19 cellular contexts compared by ENCODE assay signal in the genomic region with DNA sequence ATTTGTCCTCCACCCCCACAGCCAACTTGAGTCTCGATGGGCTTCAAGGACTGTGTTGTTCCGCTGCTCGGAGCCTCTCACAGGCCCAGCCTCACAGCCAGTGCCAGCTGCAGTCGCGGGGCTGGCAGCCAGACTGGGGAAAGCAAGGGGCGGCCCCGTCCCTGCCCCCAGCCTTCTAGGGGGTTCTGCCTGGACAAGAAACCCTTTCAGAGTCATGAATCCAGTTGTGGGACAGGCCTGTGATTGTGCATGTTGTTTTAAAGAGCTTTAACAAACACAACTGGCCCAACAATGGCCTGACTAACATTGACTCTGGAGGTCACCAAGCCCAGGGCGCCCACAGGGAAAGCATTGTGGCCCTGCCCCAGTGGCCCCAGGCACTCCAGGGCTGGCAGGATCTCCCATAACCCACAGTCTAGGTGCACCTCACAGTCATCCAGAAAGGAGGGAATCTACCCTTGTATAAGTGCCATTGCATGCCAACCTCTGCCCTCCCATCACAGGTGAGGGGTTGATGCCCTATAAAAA.
DNase-seq lines count a peak whose midpoint lies in the region; ATAC-seq, FAIRE-seq and TF ChIP-seq lines count a peak whose summit lies in the region.
"Had no signal": no experiment of that assay in that cellular context is flagged by ENCODE, and none has a peak within 500 bp of the region (broad histone marks: within the 10 kb centered on the region; RNA-seq: fewer than 3 reads in every experiment).

No MANE protein-coding gene starts in this region.

- no peak for TF ChIP-seq CTCF in HepG2 (CRISPR knock-in tag; IDR thresholded peaks at IDR 0.05)
- no peak for TF ChIP-seq CTCF in right lobe of liver (IDR thresholded peaks at IDR 0.05)
- TF ChIP-seq CTCF in esophagus squamous epithelium (IDR thresholded peaks at IDR 0.05) = no peak
- no peak for TF ChIP-seq CTCF in CD8-positive, alpha-beta T cell (IDR thresholded peaks at IDR 0.05)

- TF ChIP-seq EP300 in HepG2 (IDR thresholded peaks at IDR 0.05; ENCODE audit: low read depth in 2 of 2, low read length in 2 of 2) (no peak), HepG2 (CRISPR knock-in tag; IDR thresholded peaks at IDR 0.05; ENCODE audit: borderline replicate concordance) (no peak)

- peaks cover 4 to 14% of the 10 kb centered on the region in 2 experiments; a peak in 2 of 5 replicates for H3K27me3 ChIP-seq in HepG2 (ENCODE audit: control insufficient read depth in 1 of 2, insufficient read depth in 2 of 2, low read length in 2 of 2)
- H3K27me3 ChIP-seq in right lobe of liver = no peaks in the 10 kb centered on the region
- H3K27me3 ChIP-seq in esophagus squamous epithelium = no peaks in the 10 kb centered on the region
- H3K27me3 ChIP-seq in CD8-positive, alpha-beta T cell (ENCODE audit: insufficient read depth, low read length) = no peaks in the 10 kb centered on the region
- H3K27me3 ChIP-seq: SJSA1 had no signal

- TF ChIP-seq RAD21 in HepG2 (CRISPR knock-in tag; IDR thresholded peaks at IDR 0.05) = no peak

- no peak for FAIRE-seq in HepG2 (lab: Jason Lieb, UNC)
- FAIRE-seq: GM12891, kidney, small intestine had no signal

- H3K27ac Mint-ChIP-seq in CD8-positive, alpha-beta T cell = no peak overlapping the region
- H3K27ac Mint-ChIP-seq: activated CD8-positive, alpha-beta memory T cell treated with anti-CD3 and anti-CD28 coated beads, Interleukin-2, amount 10 ng/mL, durations not matched to agents 7 days and 5 days; T-helper 2 cell treated with Interferon-gamma antibody and Interleukin-4, amounts not matched to agents 5 μg/mL and 100 μg/mL, for 36 hours had no signal

- H3K27me3 Mint-ChIP-seq in CD8-positive, alpha-beta T cell (ENCODE audit: low read depth) = peaks cover 6% of the 10 kb centered on the region
- H3K27me3 Mint-ChIP-seq: activated CD8-positive, alpha-beta memory T cell treated with anti-CD3 and anti-CD28 coated beads, Interleukin-2, amount 10 ng/mL, durations not matched to agents 7 days and 5 days had no signal

- 3% methylated on average over 7 of the region's 8 CpGs for WGBS in HepG2 (ENCODE audit: low lambda C conversion rate)
- WGBS in right lobe of liver (ENCODE audit: insufficient coverage, low coverage, low lambda C conversion rate, missing lambda C conversion rate) = no CpG with 5 or more reads among the region's 8 CpGs
- WGBS in esophagus squamous epithelium, 2 donors = 53% methylated on average over 2 of the region's 8 CpGs; no CpG with 5 or more reads in 1 of the 2 donors

- H3K36me3 ChIP-seq in HepG2 (replicated peaks in 1 of 2; ENCODE audit: control insufficient read depth in 1 of 2, insufficient read depth in 2 of 2, low read length in 2 of 2) (no peaks in the 10 kb centered on the region), right lobe of liver (no peaks in the 10 kb centered on the region), esophagus squamous epithelium (no peaks in the 10 kb centered on the region)
- no peaks in the 10 kb centered on the region for H3K36me3 ChIP-seq in CD8-positive, alpha-beta T cell (ENCODE audit: insufficient read depth, low read length)
- H3K36me3 ChIP-seq: SJSA1 had no signal

- H3K79me2 ChIP-seq in HepG2 (ENCODE audit: insufficient read depth, low read length) = no peaks in the 10 kb centered on the region

- no peaks in the 10 kb centered on the region for H4K20me1 ChIP-seq in HepG2 (ENCODE audit: insufficient read depth, low read length)

- ATAC-seq in HepG2 = peak; percentile 51
- ATAC-seq in right lobe of liver = no peak
- ATAC-seq in left ventricle myocardium superior = no peak
- ATAC-seq in CD8-positive, alpha-beta T cell = no peak
- ATAC-seq: activated CD8-positive, alpha-beta memory T cell treated with anti-CD3 and anti-CD28 coated beads, Interleukin-2, amount 10 ng/mL, durations not matched to agents 7 days and 5 days had no signal

- H3K4me1 Mint-ChIP-seq in CD8-positive, alpha-beta T cell (ENCODE audit: low read depth) = no peaks in the 10 kb centered on the region
- H3K4me1 Mint-ChIP-seq: activated CD8-positive, alpha-beta memory T cell treated with anti-CD3 and anti-CD28 coated beads, Interleukin-2, amount 10 ng/mL, durations not matched to agents 7 days and 5 days had no signal

- peaks cover 55% of the 10 kb centered on the region for H3K4me1 ChIP-seq in HepG2 (ENCODE audit: insufficient read depth, low read length)
- H3K4me1 ChIP-seq in right lobe of liver = no peaks in the 10 kb centered on the region
- peaks cover 34 to 64% (median 48%) of the 10 kb centered on the region in 3 donors for H3K4me1 ChIP-seq in esophagus squamous epithelium
- no peaks in the 10 kb centered on the region for H3K4me1 ChIP-seq in CD8-positive, alpha-beta T cell (ENCODE audit: insufficient read depth, low read length)

- peak; percentile 72 for DNase-seq in HepG2 (ENCODE audit: low spot score)
- no peak for DNase-seq in right lobe of liver
- no peak for DNase-seq in esophagus squamous epithelium (lab: John Stamatoyannopoulos, UW)
- peak; percentile 87 for DNase-seq in occipital lobe (lab: John Stamatoyannopoulos, UW)
- no peak for DNase-seq in left ventricle myocardium superior
- no peak for DNase-seq in NCI-H446 treated with DMSO at 0.1 percent for 48 hours (lab: John Stamatoyannopoulos, UW)
- DNase-seq in activated CD4-positive, alpha-beta T cell treated with anti-CD3 and anti-CD28 coated beads, Interleukin-2, amount 50 U/mL, for 1 hour = no peak
- DNase-seq in CD8-positive, alpha-beta T cell = no peak
- DNase-seq: activated CD4-positive, alpha-beta T cell treated with anti-CD3 and anti-CD28 coated beads for 1 hour; activated CD8-positive, alpha-beta memory T cell treated with anti-CD3 and anti-CD28 coated beads, Interleukin-2, amount 10 ng/mL, durations not matched to agents 7 days and 5 days; activated effector memory CD4-positive, alpha-beta T cell treated with anti-CD3 and anti-CD28 coated beads, Interleukin-2, amount 50 U/mL, for 16 hours; GDM1; Kasumi-1; kidney; NCI-H1417 treated with DMSO at 0.1 percent for 48 hours had no signal

- H3K36me3 Mint-ChIP-seq in CD8-positive, alpha-beta T cell = no peaks in the 10 kb centered on the region
- H3K36me3 Mint-ChIP-seq: activated CD8-positive, alpha-beta memory T cell treated with anti-CD3 and anti-CD28 coated beads, Interleukin-2, amount 10 ng/mL, durations not matched to agents 7 days and 5 days had no signal

- H3K27ac ChIP-seq in HepG2 (ENCODE audit: extremely low read length, insufficient read depth, low read length) (no peak overlapping the region), right lobe of liver (no peak overlapping the region), esophagus squamous epithelium (peak overlapping the region; percentile 73 to 87 (median 77))
- no peak overlapping the region for H3K27ac ChIP-seq in CD8-positive, alpha-beta T cell (ENCODE audit: low read depth, low read length)
- H3K27ac ChIP-seq: SJSA1 had no signal

- H3K4me2 ChIP-seq in HepG2 (ENCODE audit: low read depth, low read length) = peak overlapping the region; percentile 87

- POLR2A ChIA-PET in HepG2 (lab: Yijun Ruan, JAX) = interaction anchor here (1.0 to 1.8 kb wide), 2 partner anchors 28 to 145 kb away, joined by 4 to 10 read pairs; no protein-coding TSS in a partner anchor
- POLR2A ChIA-PET in CD8-positive, alpha-beta T cell (lab: Charles Lee) = no interaction called here

- CTCF ChIA-PET in HepG2 (lab: Yijun Ruan, JAX; ENCODE audit: low intra/inter-chr PET ratio, low total read pairs) = interaction anchor here (1.3 to 1.9 kb wide), 2 partner anchors 22 to 31 kb away, joined by 6 to 7 read pairs; no protein-coding TSS in a partner anchor
- CTCF ChIA-PET in CD8-positive, alpha-beta T cell (lab: Charles Lee) = no interaction called here

- in situ Hi-C loops in HepG2 (cut with HindIII; ENCODE audit: extremely low pct_ligation_motif_present, low pct_unique_long_range_greater_than_20kb) = no loop called here

- no peaks in the 10 kb centered on the region for H3K9me3 ChIP-seq in HepG2 (ENCODE audit: low read length)
- H3K9me3 ChIP-seq in right lobe of liver = no peaks in the 10 kb centered on the region
- H3K9me3 ChIP-seq in esophagus squamous epithelium = no peaks in the 10 kb centered on the region
- H3K9me3 ChIP-seq in CD8-positive, alpha-beta T cell (ENCODE audit: low read length) = no peaks in the 10 kb centered on the region
- H3K9me3 ChIP-seq: SJSA1 had no signal

- intact Hi-C loops in HepG2 (cut with micrococcal nuclease; ENCODE audit: unreplicated experiment) = no loop called here
- intact Hi-C loops in right lobe of liver (cut with DNase I) = no loop called here
- intact Hi-C loops in esophagus squamous epithelium (cut with DNase I) = no loop called here
- intact Hi-C loops in left ventricle myocardium superior (cut with micrococcal nuclease) = no loop called here
- intact Hi-C loops in CD8-positive, alpha-beta T cell (cut with DNase I, micrococcal nuclease) = no loop called here

- H2AFZ ChIP-seq in HepG2 (ENCODE audit: low read length) = no peak overlapping the region

- H3K4me3 ChIP-seq in HepG2 (replicated peaks in 1 of 3; ENCODE audit: insufficient read depth in 1 of 3, low read depth in 2 of 3, low read length in 3 of 3) (peak overlapping the region in 2 of 3 experiments; percentile 22 to 60; a peak in 3 of 6 replicates), right lobe of liver (no peak overlapping the region), esophagus squamous epithelium (no peak overlapping the region)
- H3K4me3 ChIP-seq in CD8-positive, alpha-beta T cell (ENCODE audit: low read depth, low read length) = no peak overlapping the region
- H3K4me3 ChIP-seq: SJSA1 had no signal

- H3K9me3 Mint-ChIP-seq in CD8-positive, alpha-beta T cell = no peaks in the 10 kb centered on the region
- H3K9me3 Mint-ChIP-seq: T-helper 2 cell treated with Interferon-gamma antibody and Interleukin-4, amounts not matched to agents 5 μg/mL and 100 μg/mL, for 36 hours had no signal

- H3K9ac ChIP-seq in HepG2 (ENCODE audit: insufficient read depth, low read depth, low read length) = 0 out of 2 replicates have a peak overlapping the region, but pooled peaks have one; percentile 27

- TF ChIP-seq POLR2A in HepG2 (IDR thresholded peaks at IDR 0.05; ENCODE audit: insufficient read depth in 1 of 2, low read depth in 2 of 2, low read length in 2 of 2) (no peak), right lobe of liver (IDR thresholded peaks at IDR 0.05) (no peak), esophagus squamous epithelium (IDR thresholded peaks at IDR 0.05) (no peak)

- no TSS peak for BruUV-seq in HepG2 (replicated peaks; lab: Mats Ljungman, UMichigan)

- H3K4me3 Mint-ChIP-seq in CD8-positive, alpha-beta T cell = no peak overlapping the region
- H3K4me3 Mint-ChIP-seq: activated CD8-positive, alpha-beta memory T cell treated with anti-CD3 and anti-CD28 coated beads, Interleukin-2, amount 10 ng/mL, durations not matched to agents 7 days and 5 days; T-helper 2 cell treated with Interferon-gamma antibody and Interleukin-4, amounts not matched to agents 5 μg/mL and 100 μg/mL, for 36 hours had no signal

Comparison
In these comparisons a context has a peak if more than half of its experiments do, and no peak if none do; other contexts are left out.
1. DNase-seq: peak in HepG2 (single experiment) and occipital lobe (single experiment); none in right lobe of liver (0 of 3), esophagus squamous epithelium (single experiment), left ventricle myocardium superior (single experiment), NCI-H446 treated with DMSO at 0.1 percent for 48 hours (single experiment), activated CD4-positive, alpha-beta T cell treated with anti-CD3 and anti-CD28 coated beads, Interleukin-2, amount 50 U/mL, for 1 hour (single experiment) and CD8-positive, alpha-beta T cell (0 of 7).
2. H3K4me3 ChIP-seq: peak in HepG2 (2 of 3); none in right lobe of liver (0 of 3), esophagus squamous epithelium (0 of 4) and CD8-positive, alpha-beta T cell (single experiment).
3. H3K27ac ChIP-seq: peak in esophagus squamous epithelium (4 of 4); none in HepG2 (single experiment), right lobe of liver (0 of 3) and CD8-positive, alpha-beta T cell (single experiment).